ENCODE assay signal across 8 cellular contexts in the genomic region with DNA sequence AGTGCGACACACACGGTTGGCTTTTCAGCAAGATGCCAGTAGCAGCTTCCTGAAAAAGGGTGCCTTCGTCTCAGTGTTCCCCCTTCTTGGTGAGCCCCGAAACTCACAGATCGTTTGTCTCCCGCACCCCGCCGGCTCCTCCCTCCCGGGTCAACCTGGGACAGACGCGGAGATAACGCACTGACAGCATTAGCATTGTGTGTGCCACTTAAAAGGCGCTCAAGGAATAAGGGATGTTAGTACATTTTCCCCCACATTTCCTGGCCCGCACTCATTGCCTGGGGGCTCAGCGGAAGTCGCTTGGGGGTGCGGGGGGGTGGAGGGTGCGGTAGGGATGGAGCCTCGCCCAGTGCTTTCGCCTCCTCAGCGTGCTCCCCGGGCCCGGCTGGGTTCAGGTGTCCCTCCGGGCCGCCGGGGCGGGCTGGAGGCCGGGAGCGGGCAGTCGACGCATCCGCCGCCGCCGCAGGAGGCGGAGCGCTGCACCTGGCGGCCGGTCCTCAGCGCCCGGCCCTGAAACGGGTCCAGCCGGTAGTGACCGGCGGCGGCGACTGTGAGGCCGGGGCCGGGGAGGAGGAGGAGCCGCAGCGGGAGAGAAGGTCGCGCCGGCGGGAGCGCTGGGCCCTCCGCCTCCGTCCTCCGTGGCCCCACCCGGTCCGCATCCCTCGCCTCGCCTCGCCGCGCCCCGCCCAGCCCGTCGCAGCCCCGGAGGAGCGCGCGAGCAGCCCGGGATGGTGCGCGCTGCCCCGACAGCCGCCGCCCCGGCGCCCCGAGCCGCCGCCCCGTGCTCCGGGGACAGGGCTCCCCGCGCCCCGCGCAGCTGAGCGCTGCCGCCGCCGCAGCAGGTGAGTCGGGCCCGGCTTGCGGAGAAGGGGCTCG. TPM values are rescaled to one million over a fixed set of nuclear protein-coding genes. Genes with fewer than 3 reads are reported as not detected.
DNase-seq lines count a peak whose midpoint lies in the region; ATAC-seq and TF ChIP-seq lines count a peak whose summit lies in the region.

A gene (plus strand): TSS at position 694 of the 876 bp plus-strand sequence. CDS start 27,675 bp downstream, outside the sequence.

- intact Hi-C loops in mammary epithelial cell (cut with micrococcal nuclease), result no loop called here

- CTCF ChIA-PET in mammary epithelial cell (lab: Charles Lee; ENCODE audit: low non-redundant PET), result no interaction called here

- DNase-seq in EL (peak; percentile 30), LHCN-M2 (ENCODE audit: low read depth) (peak; percentile 11), mammary epithelial cell (peak; percentile 53), kidney tubule cell (ENCODE audit: low spot score) (peak; percentile 53), SKM-1 (lab: John Stamatoyannopoulos, UW; ENCODE audit: unreplicated experiment) (no peak)
- DNase-seq in stimulated activated CD4-positive, alpha-beta T cell treated with anti-CD3 and anti-CD28 coated beads, Interleukin-1b, Interleukin-23, amount 100 ng/mL, for 24 hours (ENCODE audit: low read depth in 4 of 4, low spot score in 1 of 4), result peak; percentile 16 to 49 (median 27)

- peak within 1 kb of the TSS; percentile 58 for H3K4me3 ChIP-seq in WI38 (ENCODE audit: low read depth, low read length)
- H3K4me3 ChIP-seq in mammary epithelial cell (replicated peaks in 1 of 3; ENCODE audit: insufficient read depth in 1 of 3, low read depth in 2 of 3, low read length in 3 of 3), result peak within 1 kb of the TSS; percentile 64 to 90 (median 70)

- peak; percentile 68 for ATAC-seq in GM21723 (IDR thresholded peaks at IDR 0.05; ENCODE audit: unreplicated experiment)

- no peaks in the 10 kb centered on the region for H3K27me3 ChIP-seq in mammary epithelial cell (ENCODE audit: insufficient read depth, low read length)

- H3K27ac ChIP-seq in mammary epithelial cell (ENCODE audit: insufficient read depth, low read depth, low read length), result peak within 1 kb of the TSS; percentile 61

- H3K4me1 ChIP-seq in mammary epithelial cell (ENCODE audit: insufficient read depth, low read length), result peaks cover 38% of the 10 kb centered on the region

- BruUV-seq in mammary epithelial cell (replicated peaks; lab: Mats Ljungman, UMichigan), result no TSS peak

- 9% methylated on average over 13 of the region's 98 CpGs for WGBS in mammary epithelial cell (ENCODE audit: low coverage, missing lambda C conversion rate)

- no peaks in the 10 kb centered on the region for H4K20me1 ChIP-seq in mammary epithelial cell (ENCODE audit: insufficient read depth, low read length)

- H3K4me2 ChIP-seq in mammary epithelial cell (ENCODE audit: insufficient read depth, low read depth, low read length), result peak within 1 kb of the TSS; percentile 90

- no peak for TF ChIP-seq CTCF in WI38 (IDR thresholded peaks at IDR 0.05; ENCODE audit: low read depth, low read length)
- no peak for TF ChIP-seq CTCF in mammary epithelial cell (conservative IDR thresholded peaks at IDR 0.05 in 1 of 2, IDR thresholded peaks at IDR 0.05 in 1 of 2; ENCODE audit: extremely low read depth in 1 of 2, insufficient read depth in 1 of 2, low read depth in 1 of 2, low read length in 2 of 2)

- H3K79me2 ChIP-seq in mammary epithelial cell (ENCODE audit: insufficient read depth, low read length), result peaks cover 15% of the 10 kb centered on the region

- H2AFZ ChIP-seq in mammary epithelial cell (ENCODE audit: low read depth, low read length), result peak within 1 kb of the TSS; percentile 94

- H3K36me3 ChIP-seq in mammary epithelial cell (ENCODE audit: insufficient read depth, low read length), result no peaks in the 10 kb centered on the region

- H3K9me3 ChIP-seq in mammary epithelial cell (replicated peaks; ENCODE audit: insufficient read depth, low read length), result no peaks in the 10 kb centered on the region

- peak within 1 kb of the TSS; percentile 81 for H3K9ac ChIP-seq in mammary epithelial cell (ENCODE audit: insufficient read depth, low read length)

- dilution Hi-C loops in mammary epithelial cell (cut with HindIII; ENCODE audit: low sequenced_read_pairs), result loop anchor here (5.0 kb wide), 1 partner anchor 66 kb away; a partner anchor contains a TSS

- in situ Hi-C loops in mammary epithelial cell (cut with MboI; ENCODE audit: low sequenced_read_pairs in 2 of 2), result no loop called here

RNA-seq across cellular contexts. Expression of the gene that starts here (rescaled TPM):
- 9.9 and 11.0 TPM in 2 replicates for total RNA-seq in LHCN-M2 (2014; rRNA removed)
- polyA plus RNA-seq in LHCN-M2 (2012), result 3.0 TPM
- total RNA-seq in mammary epithelial cell, result 10 to 100 TPM; 33.7 to 71.7 TPM
- 21.2 TPM for polyA plus RNA-seq in mammary epithelial cell
- 34.0 TPM for polyA minus RNA-seq in mammary epithelial cell
